ENCODE assay signal across 17 cellular contexts in genomic region chr4:140081582-140082398, GRCh38.
A peak's percentile ranks its signal among the peaks of the same experiment; 100 is the strongest.
DNase-seq lines count a peak whose midpoint lies in the region; ATAC-seq, FAIRE-seq and TF ChIP-seq lines count a peak whose summit lies in the region.
"Had no signal": no experiment of that assay in that cellular context is flagged by ENCODE, and none has a peak within 500 bp of the region (broad histone marks: within the 10 kb centered on the region; RNA-seq: fewer than 3 reads in every experiment).

No MANE protein-coding gene starts in this region.

- H3K4me2 ChIP-seq in Karpas-422 (ENCODE audit: low read depth, low read length, poor library complexity, severe bottlenecking) = peak overlapping the region; percentile 34

- TF ChIP-seq POLR2A in tibial nerve (IDR thresholded peaks at IDR 0.05) = no peak
- TF ChIP-seq POLR2A in H54 (IDR thresholded peaks at IDR 0.05; ENCODE audit: low read depth, low read length) = no peak

- TF ChIP-seq EP300 in tibial nerve (IDR thresholded peaks at IDR 0.05) = no peak

- H3K27me3 ChIP-seq in Karpas-422 (ENCODE audit: low read length) (no peaks in the 10 kb centered on the region), brain microvascular endothelial cell (replicated peaks) (no peaks in the 10 kb centered on the region), tibial nerve (no peaks in the 10 kb centered on the region), pancreas (no peaks in the 10 kb centered on the region)
- H3K27me3 ChIP-seq: foreskin keratinocyte, Peyer's patch had no signal

- H3K79me2 ChIP-seq in Karpas-422 (ENCODE audit: low read length) = peaks cover 85% of the 10 kb centered on the region

- H3K4me3 ChIP-seq in Karpas-422 (ENCODE audit: low read length) (no peak overlapping the region), brain microvascular endothelial cell (ENCODE audit: low read depth, low read length) (no peak overlapping the region), tibial nerve (no peak overlapping the region), pancreas (no peak overlapping the region)
- H3K4me3 ChIP-seq: K562, Peyer's patch had no signal

- no peaks in the 10 kb centered on the region for H4K20me1 ChIP-seq in Karpas-422 (ENCODE audit: insufficient read depth, low read depth, low read length)

- no peak for FAIRE-seq in pancreas (lab: Jason Lieb, UNC)
- FAIRE-seq in H54 (lab: Jason Lieb, UNC) = no peak
- FAIRE-seq: GM19239, K562 had no signal

- no peak overlapping the region for H3K9ac ChIP-seq in Karpas-422 (ENCODE audit: low read length)

- intact Hi-C loops in pancreas (cut with DNase I) = no loop called here

- no peak for ATAC-seq in pancreas
- ATAC-seq: foreskin keratinocyte, K562 had no signal

- no peak for DNase-seq in Karpas-422
- DNase-seq in brain microvascular endothelial cell = no peak
- DNase-seq in lung microvascular endothelial cell (ENCODE audit: low read depth in 2 of 2) = peak; percentile 42 to 49
- DNase-seq in tibial nerve (ENCODE audit: low spot score in 2 of 2) = no peak
- DNase-seq in DMS79 (lab: John Stamatoyannopoulos, UW) = no peak
- DNase-seq in pancreas = no peak
- DNase-seq in H54 (ENCODE audit: insufficient read length, low spot score) = no peak
- DNase-seq: activated CD4-positive, alpha-beta T cell treated with anti-CD3 and anti-CD28 coated beads, Interleukin-2, amount 10 ng/mL, durations not matched to agents 7 days and 5 days; aorta; foreskin keratinocyte; GF-D8; NCI-H146; NCI-H510A; Peyer's patch; stimulated activated CD4-positive, alpha-beta T cell treated with anti-CD3 and anti-CD28 coated beads, Interleukin-2, amount 100 ng/mL, for 24 hours had no signal

- 42 to 43% methylated on average over 9 of the region's 9 CpGs for WGBS in tibial nerve, 2 donors
- WGBS in pancreas, 2 donors = 84 to 90% methylated on average over 9 of the region's 9 CpGs

- H3K9me3 ChIP-seq in Karpas-422 (ENCODE audit: low read length) (no peaks in the 10 kb centered on the region), tibial nerve (no peaks in the 10 kb centered on the region), pancreas (no peaks in the 10 kb centered on the region)
- H3K9me3 ChIP-seq: Peyer's patch had no signal

- H3K4me1 ChIP-seq in Karpas-422 (ENCODE audit: low read length) (peaks cover 31% of the 10 kb centered on the region), tibial nerve (peaks cover 0 to 55% (median 0%) of the 10 kb centered on the region in 4 donors), pancreas (peaks cover 0 to 3% (median 0%) of the 10 kb centered on the region in 3 donors)
- H3K4me1 ChIP-seq: foreskin keratinocyte, Peyer's patch had no signal

- H2AFZ ChIP-seq in Karpas-422 (ENCODE audit: low read length) = no peak overlapping the region

- H3K27ac ChIP-seq in Karpas-422 (ENCODE audit: low read length) = no peak overlapping the region
- H3K27ac ChIP-seq in brain microvascular endothelial cell = peak overlapping the region; percentile 24
- peak overlapping the region; percentile 20 to 64 (median 48) for H3K27ac ChIP-seq in tibial nerve
- no peak overlapping the region for H3K27ac ChIP-seq in pancreas
- H3K27ac ChIP-seq: foreskin keratinocyte had no signal

- in situ Hi-C loops in brain microvascular endothelial cell (cut with HindIII; ENCODE audit: low pct_ligation_motif_present, low sequenced_read_pairs) = no loop called here

- no peaks in the 10 kb centered on the region for H3K36me3 ChIP-seq in Karpas-422 (ENCODE audit: insufficient read depth, low read length)
- no peaks in the 10 kb centered on the region for H3K36me3 ChIP-seq in brain microvascular endothelial cell (replicated peaks)
- no peaks in the 10 kb centered on the region for H3K36me3 ChIP-seq in tibial nerve
- H3K36me3 ChIP-seq in pancreas = no peaks in the 10 kb centered on the region
- H3K36me3 ChIP-seq: Peyer's patch had no signal

- H3K9me2 ChIP-seq in Karpas-422 (replicated peaks; ENCODE audit: insufficient read depth, low read length) = no peaks in the 10 kb centered on the region

- TF ChIP-seq CTCF in brain microvascular endothelial cell (IDR thresholded peaks at IDR 0.05; ENCODE audit: low read depth, low read length, missing control alignments) = no peak
- no peak for TF ChIP-seq CTCF in tibial nerve (IDR thresholded peaks at IDR 0.05)
- no peak for TF ChIP-seq CTCF in pancreas (IDR thresholded peaks at IDR 0.05)

Comparison
In these comparisons a context has a peak if more than half of its experiments do, and no peak if none do; other contexts are left out.
1. DNase-seq: peak in lung microvascular endothelial cell (2 of 2); none in Karpas-422 (single experiment), brain microvascular endothelial cell (single experiment), tibial nerve (0 of 2), DMS79 (single experiment), pancreas (0 of 6) and H54 (single experiment).
2. H3K27ac ChIP-seq: peak in brain microvascular endothelial cell (single experiment) and tibial nerve (4 of 4); none in Karpas-422 (single experiment) and pancreas (0 of 4).